36 cellular contexts compared by ENCODE assay signal in the genomic region with DNA sequence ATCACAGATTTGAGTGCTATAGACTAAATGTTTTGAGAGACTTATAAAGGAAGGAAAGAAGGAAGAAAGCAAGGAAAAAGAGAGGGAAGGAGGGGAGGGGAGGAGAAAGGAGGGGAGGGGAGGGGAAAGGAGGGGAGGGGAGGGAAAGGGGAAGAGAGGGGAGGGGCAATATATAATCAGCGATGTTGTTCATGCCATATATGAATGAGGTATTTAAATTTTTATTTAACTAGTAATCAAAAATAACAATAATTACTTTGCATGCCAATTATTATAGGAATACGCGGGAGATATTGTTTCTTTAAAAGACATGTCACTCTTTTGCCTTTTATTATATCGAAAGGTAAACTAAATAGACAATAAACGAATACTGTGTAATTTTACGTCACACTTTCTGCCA.
"Had no signal": no experiment of that assay in that cellular context is flagged by ENCODE, and none has a peak within 500 bp of the region (broad histone marks: within the 10 kb centered on the region; RNA-seq: fewer than 3 reads in every experiment).

No MANE protein-coding gene starts in this region.

- H3K9me3 ChIP-seq: MG63 had no signal

- H3K27ac ChIP-seq: KMS-11 had no signal

- H3K9ac ChIP-seq: KMS-11 had no signal

- H3K4me3 ChIP-seq: MG63 had no signal

- H3K4me2 ChIP-seq: KMS-11 had no signal

- H3K27me3 ChIP-seq: MG63 had no signal

- DNase-seq: Karpas-422, Kasumi-1, MG63, MM.1S, MV-4-11, NCI-H1048, NCI-H1092, NCI-H1092 treated with DMSO at 0.1 percent for 48 hours, NCI-H1105, NCI-H1105 treated with DMSO at 0.1 percent for 48 hours, NCI-H1417, NCI-H1417 treated with DMSO at 0.1 percent for 48 hours, NCI-H1436, NCI-H1436 treated with DMSO at 0.1 percent for 48 hours, NCI-H146, NCI-H1694, NCI-H1694 treated with DMSO at 0.1 percent for 48 hours, NCI-H187, NCI-H187 treated with DMSO at 0.1 percent for 48 hours, NCI-H1930, NCI-H2029, NCI-H2029 treated with DMSO at 0.1 percent for 48 hours, NCI-H2081, NCI-H2081 treated with DMSO at 0.1 percent for 48 hours, NCI-H2107, NCI-H2171, NCI-H2171 treated with DMSO at 0.1 percent for 48 hours, NCI-H2227 treated with DMSO at 0.1 percent for 48 hours, NCI-H226, NCI-H345, NCI-H446, NCI-H446 treated with DMSO at 0.1 percent for 48 hours, NCI-H510A, NCI-H510A treated with DMSO at 0.1 percent for 48 hours, NCI-H524 had no signal

- H3K36me3 ChIP-seq: MG63 had no signal
